In genomic region chr4:7253806-7254205, GRCh38 we compare ENCODE assay signal across 18 cellular contexts.
DNase-seq lines count a peak whose midpoint lies in the region; ATAC-seq and TF ChIP-seq lines count a peak whose summit lies in the region.
"Had no signal": no experiment of that assay in that cellular context is flagged by ENCODE, and none has a peak within 500 bp of the region (broad histone marks: within the 10 kb centered on the region; RNA-seq: fewer than 3 reads in every experiment).

No MANE protein-coding gene starts in this region.

- no peaks in the 10 kb centered on the region for H3K9me2 ChIP-seq in SK-N-SH

- TF ChIP-seq RAD21 in SK-N-SH (IDR thresholded peaks at IDR 0.05; ENCODE audit: low read length): no peak

- WGBS in SK-N-SH (ENCODE audit: low lambda C conversion rate): 77% methylated on average over 5 of the region's 5 CpGs
- 67% methylated on average over 3 of the region's 5 CpGs for WGBS in esophagus muscularis mucosa

- POLR2A ChIA-PET in SK-N-SH (lab: Yijun Ruan, JAX): no interaction called here

- H3K27me3 ChIP-seq in SK-N-SH (ENCODE audit: insufficient read depth) (no peaks in the 10 kb centered on the region), SJCRH30 (no peaks in the 10 kb centered on the region), esophagus muscularis mucosa (no peaks in the 10 kb centered on the region)

- TF ChIP-seq EP300 in SK-N-SH (IDR thresholded peaks at IDR 0.05; ENCODE audit: borderline replicate concordance in 1 of 2, low read depth in 1 of 2, low read length in 1 of 2) (no peak), esophagus muscularis mucosa (IDR thresholded peaks at IDR 0.05) (no peak)

- no peaks in the 10 kb centered on the region for H3F3A ChIP-seq in SK-N-SH (replicated peaks; ENCODE audit: insufficient read depth)

- TF ChIP-seq POLR2A in esophagus muscularis mucosa (IDR thresholded peaks at IDR 0.05; ENCODE audit: low read depth): no peak

- no peak overlapping the region for H3K9ac ChIP-seq in SK-N-SH

- no peak for TF ChIP-seq CTCF in SK-N-SH (IDR thresholded peaks at IDR 0.05)
- TF ChIP-seq CTCF in esophagus muscularis mucosa (IDR thresholded peaks at IDR 0.05): no peak

- H3K9me3 ChIP-seq in SK-N-SH (no peaks in the 10 kb centered on the region), SJCRH30 (replicated peaks) (no peaks in the 10 kb centered on the region; the same call in 1 of the 2 replicates), esophagus muscularis mucosa (peaks cover 0 to 4% (median 0%) of the 10 kb centered on the region in 4 donors)
- H3K9me3 ChIP-seq: A549 had no signal

- peaks cover 0 to 29% of the 10 kb centered on the region in 2 experiments; a peak in 1 of 4 replicates for H3K4me1 ChIP-seq in SK-N-SH (ENCODE audit: control insufficient read depth in 1 of 2, insufficient read depth in 2 of 2, low read depth in 1 of 2, low read length in 1 of 2)
- peaks cover 73% of the 10 kb centered on the region for H3K4me1 ChIP-seq in SJCRH30
- peaks cover 19 to 74% (median 58%) of the 10 kb centered on the region in 4 donors for H3K4me1 ChIP-seq in esophagus muscularis mucosa
- H3K4me1 ChIP-seq: A549 had no signal

- intact Hi-C loops in esophagus muscularis mucosa (cut with DNase I): no loop called here

- CTCF ChIA-PET in SK-N-SH (lab: Yijun Ruan, JAX): interaction anchor here (1.0 to 1.4 kb wide), 2 partner anchors 62 to 82 kb away, joined by 3 read pairs; no protein-coding TSS in a partner anchor

- H3K4me3 ChIP-seq in SK-N-SH (ENCODE audit: low read depth in 2 of 2, low read length in 1 of 2) (no peak overlapping the region), SJCRH30 (no peak overlapping the region), esophagus muscularis mucosa (no peak overlapping the region)
- H3K4me3 ChIP-seq: A549, GM23338 had no signal

- no peaks in the 10 kb centered on the region for H3K79me2 ChIP-seq in SK-N-SH (ENCODE audit: insufficient read depth)

- H3K27ac ChIP-seq in SK-N-SH (ENCODE audit: low read depth in 2 of 2, low read length in 1 of 2) (no peak overlapping the region), SJCRH30 (peak overlapping the region; percentile 68), esophagus muscularis mucosa (replicated peaks in 1 of 4) (no peak overlapping the region)
- H3K27ac ChIP-seq: 22Rv1, A549 had no signal

- H4K20me1 ChIP-seq in SK-N-SH (ENCODE audit: insufficient read depth): no peaks in the 10 kb centered on the region

- no peak for DNase-seq in SK-N-SH
- peak; percentile 29 to 82 for DNase-seq in SJCRH30
- DNase-seq in myocyte (ENCODE audit: low read depth): peak; percentile 63
- no peak for DNase-seq in NCI-H226
- DNase-seq in dermis blood vessel endothelial cell: no peak
- DNase-seq in esophagus muscularis mucosa (ENCODE audit: extremely low spot score): no peak
- no peak for DNase-seq in GF-D8 (lab: John Stamatoyannopoulos, UW)
- DNase-seq: AML-193; CD8-positive, alpha-beta T cell; COR-L47; DMS153; DMS79; GDM1; HCEC 1CT had no signal

- H3K4me2 ChIP-seq in SK-N-SH: no peak overlapping the region
- H3K4me2 ChIP-seq: A549, GM23338 had no signal

- H3K36me3 ChIP-seq in SK-N-SH (replicated peaks in 1 of 2; ENCODE audit: control insufficient read depth in 1 of 2, insufficient read depth in 2 of 2, low read length in 1 of 2) (no peaks in the 10 kb centered on the region), SJCRH30 (no peaks in the 10 kb centered on the region), esophagus muscularis mucosa (no peaks in the 10 kb centered on the region)

- no peak overlapping the region for H2AFZ ChIP-seq in SK-N-SH (ENCODE audit: low read depth)
- H2AFZ ChIP-seq: GM23338 had no signal

- ATAC-seq in SK-N-SH treated with all-trans-retinoic acid at 6 μM for 48 hours: no peak
- ATAC-seq: A549; CD8-positive, alpha-beta T cell; GM23338 had no signal

TF ChIP-seq in SK-N-SH, 30 proteins besides CTCF, POLR2A, EP300 and RAD21:
- TF ChIP-seq JUND (IDR thresholded peaks at IDR 0.05) (no peak), TCF12 (IDR thresholded peaks at IDR 0.05) (0 out of 2 replicates have a peak, but pooled peaks have one; percentile 21)

TF ChIP-seq in SK-N-SH treated with all-trans-retinoic acid at 6 μM for 48 hours, 23 proteins besides CTCF, POLR2A, EP300 and RAD21:
- TF ChIP-seq CREB5 (CRISPR knock-in tag; IDR thresholded peaks at IDR 0.05; ENCODE audit: low read depth) (no peak), ZFP3 (CRISPR knock-in tag; IDR thresholded peaks at IDR 0.05) (no peak), ZNF70 (CRISPR knock-in tag; IDR thresholded peaks at IDR 0.05) (no peak), RARB (CRISPR knock-in tag; IDR thresholded peaks at IDR 0.05) (no peak), BACH2 (CRISPR knock-in tag; IDR thresholded peaks at IDR 0.05; ENCODE audit: borderline replicate concordance) (no peak), SNAI2 (CRISPR knock-in tag; IDR thresholded peaks at IDR 0.05) (no peak), TCF4 (CRISPR knock-in tag; IDR thresholded peaks at IDR 0.05; ENCODE audit: borderline replicate concordance) (no peak), ZNF565 (CRISPR knock-in tag; conservative IDR thresholded peaks at IDR 0.05; ENCODE audit: low read depth) (no peak)
TF ChIP-seq in SK-N-SH treated with all-trans-retinoic acid at 6 μM for 48 hours: peak in this region for 0.

Comparison
In these comparisons a context has a peak if more than half of its experiments do, and no peak if none do; other contexts are left out.
1. DNase-seq: peak in SJCRH30 (2 of 2) and myocyte (single experiment); none in SK-N-SH (single experiment), NCI-H226 (single experiment), dermis blood vessel endothelial cell (single experiment), esophagus muscularis mucosa (single experiment) and GF-D8 (single experiment).